Comparison of ENCODE assay signal across 8 cellular contexts in the genomic region with DNA sequence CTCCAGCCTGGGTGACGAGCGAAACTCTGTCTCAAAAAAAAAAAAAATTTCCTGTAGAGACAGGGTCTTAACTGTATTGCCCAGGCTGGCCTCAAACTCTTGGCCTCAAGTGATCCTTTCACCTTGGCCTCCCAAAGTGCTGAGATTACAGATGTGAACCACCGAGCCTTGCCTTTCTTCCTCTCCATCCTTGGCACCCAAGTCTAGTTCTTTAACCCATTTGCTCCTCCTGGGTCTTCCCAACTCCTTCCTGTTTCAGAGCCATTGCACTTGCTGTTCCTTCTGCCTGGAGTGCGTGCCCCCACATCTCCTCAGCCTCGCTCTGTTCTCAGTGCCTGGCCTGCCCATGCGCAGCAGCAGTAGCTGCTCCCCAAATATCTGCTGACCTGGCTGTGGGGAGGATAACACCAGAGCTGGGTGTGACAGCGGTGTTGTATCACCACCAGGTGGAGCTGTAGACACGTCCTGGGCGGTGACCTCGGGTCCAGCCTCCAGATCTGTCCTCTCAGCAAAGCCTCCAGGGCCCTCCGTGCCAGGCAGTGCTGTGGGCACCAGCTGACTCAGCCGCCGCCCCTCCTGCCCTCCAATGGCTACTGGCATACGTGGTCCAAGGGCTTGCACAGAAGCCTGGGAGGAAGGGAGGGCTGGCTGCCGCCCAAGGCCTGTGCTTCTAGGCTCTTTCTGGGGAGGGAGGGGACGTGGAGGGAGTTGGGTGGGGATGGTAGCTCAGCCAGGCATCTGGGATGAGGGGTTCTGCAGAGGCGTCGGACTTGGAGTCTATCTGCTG. TPM values are rescaled to one million over a fixed set of nuclear protein-coding genes. Genes with fewer than 3 reads are reported as not detected.
DNase-seq lines count a peak whose midpoint lies in the region; ATAC-seq and TF ChIP-seq lines count a peak whose summit lies in the region.

No MANE protein-coding gene starts in this region.

- peak; percentile 78 to 90 for DNase-seq in SHP77 (lab: John Stamatoyannopoulos, UW)
- DNase-seq in activated effector memory CD4-positive, alpha-beta T cell treated with Interleukin-2 at 50 U/mL for 16 hours = peak; percentile 70
- DNase-seq in fibroblast of pulmonary artery (ENCODE audit: low read depth) = peak; percentile 88
- DNase-seq in neural progenitor cell (ENCODE audit: low spot score) = peak; percentile 92

- H3K27ac Mint-ChIP-seq in neural progenitor cell = peak overlapping the region; percentile 92
- peak overlapping the region; percentile 67 for H3K27ac Mint-ChIP-seq in stimulated activated naive CD8-positive, alpha-beta T cell treated with anti-CD3 and anti-CD28 coated beads, Interleukin-15, Interleukin-2, amounts not matched to agents 100 ng/mL and 50 ng/mL, for 24 hours

- peaks cover 5% of the 10 kb centered on the region for H3F3A ChIP-seq in neural progenitor cell (ENCODE audit: low read depth)

- H3K27me3 Mint-ChIP-seq in neural progenitor cell (ENCODE audit: insufficient read depth, low read depth) = peaks cover 6% of the 10 kb centered on the region
- no peaks in the 10 kb centered on the region for H3K27me3 Mint-ChIP-seq in stimulated activated naive CD8-positive, alpha-beta T cell treated with anti-CD3 and anti-CD28 coated beads, Interleukin-15, Interleukin-2, amounts not matched to agents 100 ng/mL and 50 ng/mL, for 24 hours

- no peaks in the 10 kb centered on the region for H3K27me3 ChIP-seq in neural progenitor cell

- H3K27ac ChIP-seq in C4-2B = no peak overlapping the region
- H3K27ac ChIP-seq in neural progenitor cell = no peak overlapping the region

- no peak overlapping the region for H3K9ac ChIP-seq in neural progenitor cell

- H3K4me1 ChIP-seq in neural progenitor cell = peaks cover 8% of the 10 kb centered on the region

- peak; percentile 81 for ATAC-seq in GM19438 (IDR thresholded peaks at IDR 0.05; ENCODE audit: low read depth, unreplicated experiment)

- no peaks in the 10 kb centered on the region for H3K36me3 Mint-ChIP-seq in neural progenitor cell
- no peaks in the 10 kb centered on the region for H3K36me3 Mint-ChIP-seq in stimulated activated naive CD8-positive, alpha-beta T cell treated with anti-CD3 and anti-CD28 coated beads, Interleukin-15, Interleukin-2, amounts not matched to agents 100 ng/mL and 50 ng/mL, for 24 hours (ENCODE audit: low read depth)

- no peak overlapping the region for H3K4me2 ChIP-seq in neural progenitor cell

- H3K4me1 Mint-ChIP-seq in neural progenitor cell = peaks cover 10% of the 10 kb centered on the region
- H3K4me1 Mint-ChIP-seq in stimulated activated naive CD8-positive, alpha-beta T cell treated with anti-CD3 and anti-CD28 coated beads, Interleukin-15, Interleukin-2, amounts not matched to agents 100 ng/mL and 50 ng/mL, for 24 hours (ENCODE audit: low read depth) = peaks cover 19% of the 10 kb centered on the region

- H3K9me3 Mint-ChIP-seq in neural progenitor cell = no peaks in the 10 kb centered on the region
- H3K9me3 Mint-ChIP-seq in stimulated activated naive CD8-positive, alpha-beta T cell treated with anti-CD3 and anti-CD28 coated beads, Interleukin-15, Interleukin-2, amounts not matched to agents 100 ng/mL and 50 ng/mL, for 24 hours = no peaks in the 10 kb centered on the region

- H2AFZ ChIP-seq in neural progenitor cell (replicated peaks) = peak overlapping the region; percentile 92

- H3K79me2 ChIP-seq in neural progenitor cell (ENCODE audit: low read depth) = no peaks in the 10 kb centered on the region

- H3K4me3 ChIP-seq in fibroblast of pulmonary artery (replicated peaks; ENCODE audit: low read depth, low read length) (no peak overlapping the region), neural progenitor cell (no peak overlapping the region)

- H3K4me3 Mint-ChIP-seq in neural progenitor cell = peak overlapping the region; percentile 53
- H3K4me3 Mint-ChIP-seq in stimulated activated naive CD8-positive, alpha-beta T cell treated with anti-CD3 and anti-CD28 coated beads, Interleukin-15, Interleukin-2, amounts not matched to agents 100 ng/mL and 50 ng/mL, for 24 hours = no peak overlapping the region

- TF ChIP-seq CTCF in C4-2B (conservative IDR thresholded peaks at IDR 0.05) = peak; percentile 98
- TF ChIP-seq CTCF in LNCAP (IDR thresholded peaks at IDR 0.05) = peak; percentile 95
- TF ChIP-seq CTCF in fibroblast of pulmonary artery (IDR thresholded peaks at IDR 0.05; ENCODE audit: low read length, missing control alignments) = peak; percentile 97
- TF ChIP-seq CTCF in neural progenitor cell (IDR thresholded peaks at IDR 0.05) = peak; percentile 96

- no peaks in the 10 kb centered on the region for H3K9me3 ChIP-seq in neural progenitor cell (ENCODE audit: low read depth)

- no peaks in the 10 kb centered on the region for H4K20me1 ChIP-seq in neural progenitor cell (ENCODE audit: low read depth)

- no peaks in the 10 kb centered on the region for H3K36me3 ChIP-seq in neural progenitor cell

RNA-seq across cellular contexts. Expression of a gene that starts 22.0 kb away (rescaled TPM):
- 11.0 and 17.2 TPM in 2 replicates for total RNA-seq in neural progenitor cell (ENCODE audit: low replicate concordance)

RNA-seq across cellular contexts. Expression of a gene that starts 42.9 kb away (rescaled TPM):
- 23.4 and 37.7 TPM in 2 replicates for total RNA-seq in neural progenitor cell (ENCODE audit: low replicate concordance)
